10 cellular contexts compared by ENCODE assay signal in the genomic region with DNA sequence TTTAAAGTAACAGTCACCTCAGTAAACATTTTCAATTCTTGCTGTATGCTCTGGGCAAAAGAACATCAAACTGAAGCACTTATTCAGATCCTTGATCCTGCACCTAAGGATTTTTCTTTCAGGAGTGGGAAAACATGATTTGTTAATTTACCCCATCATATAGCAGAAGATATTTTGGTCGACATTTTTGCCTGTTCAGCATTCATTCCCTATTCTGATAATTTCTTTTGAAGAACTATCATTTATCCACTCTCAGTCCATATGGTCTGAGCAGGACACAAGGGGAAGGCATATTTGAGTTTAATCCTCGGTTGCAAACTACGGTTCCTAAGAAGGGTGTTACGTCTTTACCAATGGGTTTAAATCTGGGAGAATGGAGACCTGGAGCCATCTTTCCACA. TPM values are rescaled to one million over a fixed set of nuclear protein-coding genes. Genes with fewer than 3 reads are reported as not detected.
DNase-seq lines count a peak whose midpoint lies in the region; ATAC-seq and TF ChIP-seq lines count a peak whose summit lies in the region.
"Had no signal": no experiment of that assay in that cellular context is flagged by ENCODE, and none has a peak within 500 bp of the region (broad histone marks: within the 10 kb centered on the region; RNA-seq: fewer than 3 reads in every experiment).

No MANE protein-coding gene starts in this region.

- H3K27me3 Mint-ChIP-seq in CD14-positive monocyte (ENCODE audit: low read depth in 3 of 3) (peaks cover 8 to 26% (median 22%) of the 10 kb centered on the region in 3 donors), natural killer cell (ENCODE audit: low read depth in 2 of 2) (peaks cover 11 to 21% of the 10 kb centered on the region in 2 donors)

- H3K36me3 Mint-ChIP-seq in CD14-positive monocyte (peaks cover 0 to 3% of the 10 kb centered on the region in 2 donors), natural killer cell (no peaks in the 10 kb centered on the region)

- peak overlapping the region; percentile 22 to 85 for H3K4me3 Mint-ChIP-seq in CD14-positive monocyte
- peak overlapping the region; percentile 90 for H3K4me3 Mint-ChIP-seq in natural killer cell

- H3K4me1 Mint-ChIP-seq in CD14-positive monocyte (peaks cover 17% of the 10 kb centered on the region), natural killer cell (peaks cover 20 to 27% of the 10 kb centered on the region in 2 donors)

- H3K9me3 Mint-ChIP-seq in CD14-positive monocyte, result peaks cover 4 to 8% (median 6%) of the 10 kb centered on the region in 7 donors
- H3K9me3 Mint-ChIP-seq in natural killer cell, result no peaks in the 10 kb centered on the region

- no peak for TF ChIP-seq CTCF in CD14-positive monocyte (IDR thresholded peaks at IDR 0.05)
- no peak for TF ChIP-seq CTCF in LNCaP clone FGC (IDR thresholded peaks at IDR 0.05; ENCODE audit: control insufficient read depth, extremely low read depth, insufficient read depth)
- TF ChIP-seq CTCF in choroid plexus epithelial cell (conservative IDR thresholded peaks at IDR 0.05; ENCODE audit: low read depth, low read length), result no peak
- TF ChIP-seq CTCF in natural killer cell (IDR thresholded peaks at IDR 0.05), result no peak

- intact Hi-C loops in CD14-positive monocyte (cut with micrococcal nuclease), result loop anchor here (5.0 kb wide), 2 partner anchors 151 to 304 kb away; a partner anchor contains a TSS
- intact Hi-C loops in natural killer cell (cut with micrococcal nuclease), result loop anchor here (5.0 to 10.0 kb wide), 5 partner anchors 203 to 1486 kb away; a partner anchor contains a TSS

- H3K27ac Mint-ChIP-seq in CD14-positive monocyte (no peak overlapping the region), natural killer cell (peak overlapping the region in 1 of 2 donors; percentile 75)

- ATAC-seq in natural killer cell (no peak), GM19397 (IDR thresholded peaks at IDR 0.05; ENCODE audit: unreplicated experiment) (no peak)

- DNase-seq in CD14-positive monocyte (ENCODE audit: low spot score) (no peak), LNCaP clone FGC (ENCODE audit: low read depth) (no peak), choroid plexus epithelial cell (ENCODE audit: low read depth) (no peak), natural killer cell (no peak), iPS-NIHi11 (ENCODE audit: low spot score) (no peak), NCI-H2171 treated with DMSO at 0.1 percent for 48 hours (lab: John Stamatoyannopoulos, UW) (no peak), mucosa of gallbladder (ENCODE audit: low spot score) (no peak)
- DNase-seq: activated CD4-positive, alpha-beta T cell treated with anti-CD3 and anti-CD28 coated beads for 1 hour; stimulated activated CD8-positive, alpha-beta memory T cell treated with anti-CD3 and anti-CD28 coated beads, Interleukin-4, amount 100 ng/mL, for 48 hours had no signal

- H3K4me3 ChIP-seq in LNCaP clone FGC (ENCODE audit: low read depth, low read length) (peak overlapping the region; percentile 81; the same call in 1 of the 2 replicates), choroid plexus epithelial cell (ENCODE audit: low read depth, low read length) (peak overlapping the region; percentile 81)

RNA-seq across cellular contexts. Expression of a gene that starts 1.2 kb away (rescaled TPM):
- 1 to 10 TPM; 1.9 to 2.9 TPM for polyA plus RNA-seq in CD14-positive monocyte
- total RNA-seq in natural killer cell, result 10 to 100 TPM; 11.4 to 15.8 (median 13.4) TPM
- 22.1 TPM for total RNA-seq in mucosa of gallbladder

RNA-seq across cellular contexts. Expression of a gene that starts 44.1 kb away (rescaled TPM):
- polyA plus RNA-seq in CD14-positive monocyte, result not detected
- not detected for total RNA-seq in natural killer cell
- total RNA-seq in mucosa of gallbladder, result not detected
